Comparison of ENCODE assay signal across 1 cellular context in the genomic region with DNA sequence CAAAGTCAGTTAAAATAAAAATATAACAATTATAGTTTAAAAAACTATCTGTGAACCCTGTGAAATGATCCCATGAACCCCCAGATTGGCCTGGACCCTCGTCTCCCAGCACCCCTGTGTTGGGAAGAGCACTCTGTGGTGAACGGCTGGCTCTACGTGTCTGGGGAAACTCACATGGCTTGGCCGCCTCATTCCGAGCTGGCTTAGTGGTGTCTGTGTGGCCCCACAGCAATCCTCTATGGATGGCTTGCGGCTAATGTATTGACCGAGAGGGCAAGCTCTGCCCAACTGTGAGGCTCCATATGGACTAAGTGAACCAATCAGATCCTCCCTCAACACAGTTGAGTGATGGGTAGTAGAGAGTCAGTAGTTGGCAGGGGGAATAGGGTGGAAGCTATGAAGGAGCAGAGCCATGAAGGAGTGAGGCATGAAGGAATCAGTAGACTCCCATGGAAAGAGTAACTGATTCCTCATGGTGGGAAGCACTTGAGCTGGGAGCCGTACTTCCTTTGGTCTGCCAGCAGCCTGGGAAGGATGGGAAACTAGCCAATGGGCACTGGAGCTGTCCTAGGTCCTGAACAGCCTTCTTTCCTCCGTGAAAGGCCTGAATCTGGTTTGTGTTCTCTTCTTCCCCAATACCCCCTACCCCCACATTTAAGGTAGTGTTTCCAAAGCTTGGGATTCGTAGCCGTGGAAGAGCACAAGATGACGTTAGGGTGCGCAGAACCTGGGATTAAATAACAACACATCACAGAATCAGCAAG.
TF ChIP-seq lines count a peak whose summit lies in the region.

No MANE protein-coding gene starts in this region.

TF ChIP-seq in IMR-90, 13 proteins besides CTCF, POLR2A, EP300 and RAD21:
- TF ChIP-seq, protein P1, sequence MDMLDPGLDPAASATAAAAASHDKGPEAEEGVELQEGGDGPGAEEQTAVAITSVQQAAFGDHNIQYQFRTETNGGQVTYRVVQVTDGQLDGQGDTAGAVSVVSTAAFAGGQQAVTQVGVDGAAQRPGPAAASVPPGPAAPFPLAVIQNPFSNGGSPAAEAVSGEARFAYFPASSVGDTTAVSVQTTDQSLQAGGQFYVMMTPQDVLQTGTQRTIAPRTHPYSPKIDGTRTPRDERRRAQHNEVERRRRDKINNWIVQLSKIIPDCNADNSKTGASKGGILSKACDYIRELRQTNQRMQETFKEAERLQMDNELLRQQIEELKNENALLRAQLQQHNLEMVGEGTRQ (IDR thresholded peaks at IDR 0.05; ENCODE audit: low read depth, low read length), result no peak
- TF ChIP-seq RFX5 (IDR thresholded peaks at IDR 0.05; ENCODE audit: low read depth, low read length) (no peak), MAZ (IDR thresholded peaks at IDR 0.05; ENCODE audit: borderline replicate concordance, low read depth, low read length) (no peak), ELK1 (IDR thresholded peaks at IDR 0.05; ENCODE audit: borderline replicate concordance, low read depth, low read length) (no peak), NFE2L2 (IDR thresholded peaks at IDR 0.05; ENCODE audit: low read depth, low read length) (no peak), RCOR1 (IDR thresholded peaks at IDR 0.05; ENCODE audit: insufficient replicate concordance, low read length) (no peak), CEBPB (IDR thresholded peaks at IDR 0.05; ENCODE audit: low read depth, low read length) (no peak), SMC3 (IDR thresholded peaks at IDR 0.05; ENCODE audit: low read depth, low read length) (no peak), BHLHE40 (IDR thresholded peaks at IDR 0.05; ENCODE audit: low read depth, low read length) (no peak), MXI1 (IDR thresholded peaks at IDR 0.05; ENCODE audit: borderline replicate concordance, low read depth, low read length) (no peak), CHD1 (IDR thresholded peaks at IDR 0.05; ENCODE audit: low read depth, low read length) (no peak), MAFK (IDR thresholded peaks at IDR 0.05; ENCODE audit: low read depth, low read length) (no peak), FOS (IDR thresholded peaks at IDR 0.05; ENCODE audit: low read depth, low read length) (no peak)
